In genomic region chr17:27471321-27472269, GRCh38 we compare ENCODE assay signal across 9 cellular contexts. TPM values are rescaled to one million over a fixed set of nuclear protein-coding genes. Genes with fewer than 3 reads are reported as not detected.
DNase-seq lines count a peak whose midpoint lies in the region; ATAC-seq and TF ChIP-seq lines count a peak whose summit lies in the region.
"Had no signal": no experiment of that assay in that cellular context is flagged by ENCODE, and none has a peak within 500 bp of the region (broad histone marks: within the 10 kb centered on the region; RNA-seq: fewer than 3 reads in every experiment).

No MANE protein-coding gene starts in this region.

- no peak for TF ChIP-seq EP300 in SK-N-SH (IDR thresholded peaks at IDR 0.05; ENCODE audit: borderline replicate concordance in 1 of 2, low read depth in 1 of 2, low read length in 1 of 2)

- H3K27me3 ChIP-seq in SK-N-SH (ENCODE audit: insufficient read depth) (no peaks in the 10 kb centered on the region), lung (ENCODE audit: control insufficient read depth, insufficient read depth) (no peaks in the 10 kb centered on the region), H7 (ENCODE audit: control insufficient read depth, insufficient read depth, low read length) (no peaks in the 10 kb centered on the region)
- H3K27me3 ChIP-seq: cardiac muscle cell had no signal

- no peak overlapping the region for H3K27ac ChIP-seq in SK-N-SH (ENCODE audit: low read depth in 2 of 2, low read length in 1 of 2)
- no peak overlapping the region for H3K27ac ChIP-seq in lung (ENCODE audit: low read depth in 1 of 2, low read length in 1 of 2)
- H3K27ac ChIP-seq: cardiac muscle cell had no signal

- no peak for ATAC-seq in SK-N-SH treated with all-trans-retinoic acid at 6 μM for 48 hours
- ATAC-seq in HG03521 (IDR thresholded peaks at IDR 0.05; ENCODE audit: unreplicated experiment) = peak; percentile 55
- peak; percentile 11 for ATAC-seq in lung (ENCODE audit: insufficient read depth, low FRiP score)

- DNase-seq in SK-N-SH (no peak), activated T-cell treated with anti-CD3 and anti-CD28 coated beads for 48 hours (ENCODE audit: low read depth) (peak; percentile 81), lung (ENCODE audit: low spot score) (no peak), NCI-H2171 treated with DMSO at 0.1 percent for 48 hours (lab: John Stamatoyannopoulos, UW) (no peak), H7 (no peak), ureter (ENCODE audit: low spot score) (no peak)

- no peak for TF ChIP-seq CTCF in SK-N-SH (IDR thresholded peaks at IDR 0.05)
- no peak for TF ChIP-seq CTCF in lung (IDR thresholded peaks at IDR 0.05; ENCODE audit: control extremely low read depth, extremely low read depth)

- no peaks in the 10 kb centered on the region for H3K9me2 ChIP-seq in SK-N-SH

- H3K4me1 ChIP-seq in SK-N-SH (ENCODE audit: control insufficient read depth in 1 of 2, insufficient read depth in 2 of 2, low read depth in 1 of 2, low read length in 1 of 2) (peaks cover 11 to 32% of the 10 kb centered on the region in 2 experiments; a peak in 2 of 4 replicates), lung (ENCODE audit: control insufficient read depth in 2 of 2, insufficient read depth in 2 of 2, low read length in 2 of 2) (peaks cover 0 to 26% of the 10 kb centered on the region in 2 donors)

- 86% methylated on average over 13 of the region's 14 CpGs for WGBS in SK-N-SH (ENCODE audit: low lambda C conversion rate)
- 83 to 85% methylated on average over 14 of the region's 14 CpGs for WGBS in lung, 2 donors

- no peaks in the 10 kb centered on the region for H3F3A ChIP-seq in SK-N-SH (replicated peaks; ENCODE audit: insufficient read depth)

- no peak overlapping the region for H3K4me3 ChIP-seq in SK-N-SH (ENCODE audit: low read depth in 2 of 2, low read length in 1 of 2)
- no peak overlapping the region for H3K4me3 ChIP-seq in lung
- H3K4me3 ChIP-seq in H7 (ENCODE audit: insufficient read depth, low read depth, low read length) = no peak overlapping the region
- H3K4me3 ChIP-seq: cardiac muscle cell had no signal

- no peak overlapping the region for H3K9ac ChIP-seq in SK-N-SH

- no peak overlapping the region for H2AFZ ChIP-seq in SK-N-SH (ENCODE audit: low read depth)

- H3K79me2 ChIP-seq in SK-N-SH (ENCODE audit: insufficient read depth) = peaks cover 3% of the 10 kb centered on the region

- no peaks in the 10 kb centered on the region; the same call in 1 of the 2 replicates for H4K20me1 ChIP-seq in SK-N-SH (ENCODE audit: insufficient read depth)

- H3K36me3 ChIP-seq in SK-N-SH (replicated peaks in 1 of 2; ENCODE audit: control insufficient read depth in 1 of 2, insufficient read depth in 2 of 2, low read length in 1 of 2) (no peaks in the 10 kb centered on the region), lung (ENCODE audit: control insufficient read depth in 2 of 2, insufficient read depth in 2 of 2, low read length in 2 of 2) (no peaks in the 10 kb centered on the region), H7 (replicated peaks; ENCODE audit: control insufficient read depth, insufficient read depth, low read length) (no peaks in the 10 kb centered on the region)
- H3K36me3 ChIP-seq: cardiac muscle cell had no signal

- no peaks in the 10 kb centered on the region for H3K9me3 ChIP-seq in SK-N-SH
- no peaks in the 10 kb centered on the region for H3K9me3 ChIP-seq in lung (ENCODE audit: control insufficient read depth in 2 of 2, insufficient read depth in 1 of 2, low read length in 1 of 2)

- CTCF ChIA-PET in SK-N-SH (lab: Yijun Ruan, JAX) = interaction anchor here (1.3 to 1.6 kb wide), 2 partner anchors 128 to 129 kb away, joined by 4 to 5 read pairs; no protein-coding TSS in a partner anchor

- POLR2A ChIA-PET in SK-N-SH (lab: Yijun Ruan, JAX) = no interaction called here

- H3K4me2 ChIP-seq in SK-N-SH = 0 out of 2 replicates have a peak overlapping the region, but pooled peaks have one; percentile 21

- TF ChIP-seq RAD21 in SK-N-SH (IDR thresholded peaks at IDR 0.05; ENCODE audit: low read length) = no peak

TF ChIP-seq in SK-N-SH, 30 proteins besides CTCF, POLR2A, EP300 and RAD21 (continues in another document):
- TF ChIP-seq USF2 (IDR thresholded peaks at IDR 0.05; ENCODE audit: borderline replicate concordance, low read depth, low read length) (no peak), NRF1 (IDR thresholded peaks at IDR 0.05; ENCODE audit: low read depth, low read length) (no peak), ZBTB33 (IDR thresholded peaks at IDR 0.05; ENCODE audit: borderline replicate concordance, low read depth) (no peak), FOSL2 (IDR thresholded peaks at IDR 0.05; ENCODE audit: borderline replicate concordance, low read depth) (no peak), SIN3A (IDR thresholded peaks at IDR 0.05; ENCODE audit: borderline replicate concordance, low read depth, low read length) (no peak), MEF2A (IDR thresholded peaks at IDR 0.05; ENCODE audit: borderline replicate concordance, low read depth) (no peak), ELF1 (IDR thresholded peaks at IDR 0.05) (no peak), JUND (IDR thresholded peaks at IDR 0.05) (no peak), SMC3 (IDR thresholded peaks at IDR 0.05; ENCODE audit: low read depth, low read length) (no peak)

TF ChIP-seq in SK-N-SH treated with all-trans-retinoic acid at 6 μM for 48 hours, 23 proteins besides CTCF, POLR2A, EP300 and RAD21:
- TF ChIP-seq PATZ1 (CRISPR knock-in tag; IDR thresholded peaks at IDR 0.05; ENCODE audit: borderline replicate concordance) (no peak), SNAI2 (CRISPR knock-in tag; IDR thresholded peaks at IDR 0.05) (no peak), CSDC2 (CRISPR knock-in tag; IDR thresholded peaks at IDR 0.05) (no peak), ZNF8 (CRISPR knock-in tag; IDR thresholded peaks at IDR 0.05) (no peak), TOX (CRISPR knock-in tag; IDR thresholded peaks at IDR 0.05; ENCODE audit: borderline replicate concordance) (no peak), OSR1 (CRISPR knock-in tag; IDR thresholded peaks at IDR 0.05) (no peak), TSHZ2 (CRISPR knock-in tag; IDR thresholded peaks at IDR 0.05) (no peak), TCF4 (CRISPR knock-in tag; IDR thresholded peaks at IDR 0.05; ENCODE audit: borderline replicate concordance) (no peak)

RNA-seq across cellular contexts. Expression of gene KSR1, which starts 15.3 kb away (rescaled TPM):
- polyA plus RNA-seq in SK-N-SH (2012; rRNA removed) (7.5 and 7.9 TPM in 2 replicates), lung (10 to 100 TPM; 26.8 to 38.7 TPM)
- polyA plus RNA-seq in SK-N-SH (2012; cell fraction: cytosol; rRNA removed) = 3.9 and 5.3 TPM in 2 replicates
- polyA plus RNA-seq in SK-N-SH (2012; cell fraction: nucleus; rRNA removed) = 34.1 and 47.2 TPM in 2 replicates
- total RNA-seq in lung (10 to 100 TPM; 46.0 to 70.0 TPM), ureter (61.9 TPM)
- total RNA-seq in H7 (2014; rRNA removed; shearing (Covaris generic)) = 30.4 and 31.2 TPM in 2 replicates
